ENCODE assay signal across 27 cellular contexts in genomic region chr2:180099308-180099707, GRCh38.
"Had no signal": no experiment of that assay in that cellular context is flagged by ENCODE, and none has a peak within 500 bp of the region (broad histone marks: within the 10 kb centered on the region; RNA-seq: fewer than 3 reads in every experiment).

No MANE protein-coding gene starts in this region.

- ATAC-seq: effector memory CD8-positive, alpha-beta T cell; esophagus mucosa; foreskin keratinocyte; gastrocnemius medialis; gastroesophageal sphincter; heart left ventricle; heart right ventricle had no signal

- H3K36me3 ChIP-seq: colonic mucosa, esophagus muscularis mucosa, esophagus squamous epithelium, gastrocnemius medialis, gastroesophageal sphincter, heart left ventricle, heart right ventricle had no signal

- H3K27ac ChIP-seq: colonic mucosa, coronary artery, dorsolateral prefrontal cortex, epithelial cell of prostate, esophagus muscularis mucosa, esophagus squamous epithelium, foreskin keratinocyte, gastrocnemius medialis, gastroesophageal sphincter, heart left ventricle, heart right ventricle had no signal

- H3K4me3 ChIP-seq: colonic mucosa, coronary artery, dorsolateral prefrontal cortex, esophagus muscularis mucosa, esophagus squamous epithelium, gastrocnemius medialis, gastroesophageal sphincter, heart left ventricle, heart right ventricle had no signal

- H3K9me3 ChIP-seq: colonic mucosa, esophagus muscularis mucosa, esophagus squamous epithelium, gastrocnemius medialis, gastroesophageal sphincter, heart left ventricle, heart right ventricle had no signal

- H3K27me3 ChIP-seq: colonic mucosa, esophagus muscularis mucosa, esophagus squamous epithelium, foreskin keratinocyte, gastrocnemius medialis, gastroesophageal sphincter, heart left ventricle had no signal

- DNase-seq: colonic mucosa; cortex of kidney; dermis blood vessel endothelial cell; dorsolateral prefrontal cortex; effector CD4-positive, alpha-beta T cell; effector CD8-positive, alpha-beta T cell; effector memory CD4-positive, alpha-beta T cell; effector memory CD8-positive, alpha-beta T cell; endodermal cell; erythroblast; esophagus squamous epithelium; foreskin fibroblast; foreskin keratinocyte; foreskin melanocyte; gastrocnemius medialis; glutamatergic neuron; head of caudate nucleus; heart left ventricle; heart right ventricle had no signal

- FAIRE-seq: colon, endometrium, endothelial cell of umbilical vein had no signal

- H3K4me1 ChIP-seq: colonic mucosa, esophagus muscularis mucosa, esophagus squamous epithelium, foreskin keratinocyte, gastrocnemius medialis, gastroesophageal sphincter, heart left ventricle, heart right ventricle had no signal
